Comparison of ENCODE assay signal across 16 cellular contexts in the genomic region with DNA sequence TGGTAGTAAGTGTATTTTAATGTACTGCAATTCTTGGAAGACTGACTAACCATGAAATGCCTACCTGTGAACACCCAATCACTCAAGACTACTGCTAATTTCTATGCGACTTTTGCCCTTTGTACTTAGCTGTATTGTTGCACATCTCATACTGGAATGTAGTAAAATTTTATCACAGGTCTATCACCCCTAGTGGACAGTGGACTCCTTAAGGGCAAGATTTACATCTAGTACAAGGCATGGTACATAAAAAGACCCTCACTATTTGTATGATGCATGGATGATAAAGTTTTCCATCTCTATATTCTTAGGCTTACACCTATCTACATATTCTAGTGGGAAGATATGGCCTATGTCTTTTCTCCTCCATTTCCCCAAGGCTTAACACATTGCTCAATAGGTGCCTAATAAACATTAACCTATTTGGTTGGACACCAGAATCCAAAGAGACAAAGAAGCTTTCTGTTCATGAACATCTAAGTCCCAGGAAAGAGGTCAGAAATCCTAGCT. TPM values are rescaled to one million over a fixed set of nuclear protein-coding genes. Genes with fewer than 3 reads are reported as not detected.
A peak's percentile ranks its signal among the peaks of the same experiment; 100 is the strongest.
DNase-seq lines count a peak whose midpoint lies in the region; ATAC-seq and TF ChIP-seq lines count a peak whose summit lies in the region.
"Had no signal": no experiment of that assay in that cellular context is flagged by ENCODE, and none has a peak within 500 bp of the region (broad histone marks: within the 10 kb centered on the region; RNA-seq: fewer than 3 reads in every experiment).

No MANE protein-coding gene starts in this region.

- H3K27ac Mint-ChIP-seq in progenitor cell of endocrine pancreas = no peak overlapping the region
- H3K27ac Mint-ChIP-seq in GM23338 = no peak overlapping the region
- no peak overlapping the region for H3K27ac Mint-ChIP-seq in activated T-cell treated with anti-CD3 and anti-CD28 coated beads, Interleukin-2, amount 50 U/mL, for 72 hours
- H3K27ac Mint-ChIP-seq: activated B cell treated with CpG ODN at 0.5 μM for 24 hours; natural killer cell treated with Interleukin-12 subunit alpha and Interleukin-12 subunit beta and Interleukin-15 and Interleukin-18, amount 100 ng/mL, for 72 hours had no signal

- H3K9me3 Mint-ChIP-seq in progenitor cell of endocrine pancreas (ENCODE audit: low read depth) (no peaks in the 10 kb centered on the region), GM23338 (no peaks in the 10 kb centered on the region)
- peaks cover 0 to 3% of the 10 kb centered on the region in 2 donors for H3K9me3 Mint-ChIP-seq in activated T-cell treated with anti-CD3 and anti-CD28 coated beads, Interleukin-2, amount 50 U/mL, for 72 hours
- H3K9me3 Mint-ChIP-seq: activated B cell treated with CpG ODN at 0.5 μM for 24 hours; natural killer cell treated with Interleukin-12 subunit alpha and Interleukin-12 subunit beta and Interleukin-15 and Interleukin-18, amount 100 ng/mL, for 72 hours had no signal

- H3K4me3 ChIP-seq in AG10803 (ENCODE audit: low read length) = no peak overlapping the region
- no peak overlapping the region for H3K4me3 ChIP-seq in OCI-LY1 (ENCODE audit: low read depth, low read length, poor library complexity, severe bottlenecking)
- H3K4me3 ChIP-seq in epithelial cell of proximal tubule (ENCODE audit: low read depth, low read length) = no peak overlapping the region
- H3K4me3 ChIP-seq in GM23338 = no peak overlapping the region
- H3K4me3 ChIP-seq: left lung, spleen, tibial nerve had no signal

- H3K36me3 ChIP-seq in OCI-LY1 (ENCODE audit: insufficient read depth, low read length) = peaks cover 73% of the 10 kb centered on the region
- H3K36me3 ChIP-seq in GM23338 (ENCODE audit: insufficient read depth) = 0 out of 2 replicates have a peak, but pooled peaks cover 8% of the 10 kb centered on the region

- H3F3A ChIP-seq in OCI-LY1 (ENCODE audit: insufficient read depth, low read length) (no peaks in the 10 kb centered on the region), GM23338 (replicated peaks; ENCODE audit: low read depth) (no peaks in the 10 kb centered on the region)

- ATAC-seq in HG03280 (IDR thresholded peaks at IDR 0.05; ENCODE audit: unreplicated experiment) (no peak), GM23338 (no peak)
- no peak for ATAC-seq in activated T-cell treated with anti-CD3 and anti-CD28 coated beads, Interleukin-2, amount 50 U/mL, for 72 hours (replicated peaks in 1 of 2)
- ATAC-seq: natural killer cell treated with Interleukin-12 subunit alpha and Interleukin-12 subunit beta and Interleukin-15 and Interleukin-18, amount 100 ng/mL, for 72 hours had no signal

- H3K9me2 ChIP-seq in OCI-LY1 (ENCODE audit: low read depth, low read length) = no peaks in the 10 kb centered on the region
- no peaks in the 10 kb centered on the region for H3K9me2 ChIP-seq in GM23338 (ENCODE audit: insufficient read depth)

- no peaks in the 10 kb centered on the region for H3K27me3 Mint-ChIP-seq in progenitor cell of endocrine pancreas
- no peaks in the 10 kb centered on the region for H3K27me3 Mint-ChIP-seq in GM23338 (ENCODE audit: insufficient read depth, low read depth, poor library complexity)
- no peaks in the 10 kb centered on the region for H3K27me3 Mint-ChIP-seq in activated T-cell treated with anti-CD3 and anti-CD28 coated beads, Interleukin-2, amount 50 U/mL, for 72 hours (ENCODE audit: low read depth)
- H3K27me3 Mint-ChIP-seq: activated B cell treated with CpG ODN at 0.5 μM for 24 hours; natural killer cell treated with Interleukin-12 subunit alpha and Interleukin-12 subunit beta and Interleukin-15 and Interleukin-18, amount 100 ng/mL, for 72 hours had no signal

- no peak overlapping the region for H3K9ac ChIP-seq in OCI-LY1 (ENCODE audit: low read length)

- peak; percentile 31 for TF ChIP-seq CTCF in AG10803 (conservative IDR thresholded peaks at IDR 0.05; ENCODE audit: low read length)
- peak; percentile 18; the same call in 1 of the 2 replicates for TF ChIP-seq CTCF in OCI-LY1 (IDR thresholded peaks at IDR 0.05; ENCODE audit: low read length)
- TF ChIP-seq CTCF in epithelial cell of proximal tubule (conservative IDR thresholded peaks at IDR 0.05; ENCODE audit: low read depth, low read length) = peak; percentile 49
- TF ChIP-seq CTCF in progenitor cell of endocrine pancreas (IDR thresholded peaks at IDR 0.05; ENCODE audit: unreplicated experiment) = peak; percentile 21
- 0 out of 4 replicates have a peak, but pooled peaks of 1 of the 2 experiments have one; percentile 23 for TF ChIP-seq CTCF in GM23338 (conservative IDR thresholded peaks at IDR 0.05; ENCODE audit: low read depth in 2 of 2)

- H3K27ac ChIP-seq in OCI-LY1 (ENCODE audit: low read depth, low read length, poor library complexity, severe bottlenecking) (no peak overlapping the region), GM23338 (ENCODE audit: low read depth) (no peak overlapping the region)
- H3K27ac ChIP-seq: spleen had no signal

- H3K4me1 Mint-ChIP-seq in progenitor cell of endocrine pancreas (ENCODE audit: low read depth) = peaks cover 3% of the 10 kb centered on the region
- no peaks in the 10 kb centered on the region for H3K4me1 Mint-ChIP-seq in GM23338
- no peaks in the 10 kb centered on the region for H3K4me1 Mint-ChIP-seq in activated T-cell treated with anti-CD3 and anti-CD28 coated beads, Interleukin-2, amount 50 U/mL, for 72 hours (ENCODE audit: low read depth)
- H3K4me1 Mint-ChIP-seq: activated B cell treated with CpG ODN at 0.5 μM for 24 hours had no signal

- H3K4me3 Mint-ChIP-seq in progenitor cell of endocrine pancreas (ENCODE audit: low read depth) = no peak overlapping the region
- H3K4me3 Mint-ChIP-seq in GM23338 = no peak overlapping the region
- no peak overlapping the region for H3K4me3 Mint-ChIP-seq in activated T-cell treated with anti-CD3 and anti-CD28 coated beads, Interleukin-2, amount 50 U/mL, for 72 hours
- H3K4me3 Mint-ChIP-seq: activated B cell treated with CpG ODN at 0.5 μM for 24 hours; natural killer cell treated with Interleukin-12 subunit alpha and Interleukin-12 subunit beta and Interleukin-15 and Interleukin-18, amount 100 ng/mL, for 72 hours had no signal

- no peaks in the 10 kb centered on the region for H3K27me3 ChIP-seq in OCI-LY1 (ENCODE audit: insufficient read depth, low read length)
- no peaks in the 10 kb centered on the region for H3K27me3 ChIP-seq in GM23338 (ENCODE audit: insufficient read depth)
- H3K27me3 ChIP-seq: left lung, spleen, tibial nerve had no signal

- H3K4me1 ChIP-seq in OCI-LY1 (ENCODE audit: insufficient read depth, low read length, severe bottlenecking) = no peaks in the 10 kb centered on the region
- no peaks in the 10 kb centered on the region for H3K4me1 ChIP-seq in GM23338 (ENCODE audit: insufficient read depth)

- H3K36me3 Mint-ChIP-seq in progenitor cell of endocrine pancreas (ENCODE audit: insufficient read depth) (peaks cover 20% of the 10 kb centered on the region), GM23338 (ENCODE audit: low read depth) (peaks cover 11% of the 10 kb centered on the region; the same call in 2 of the 3 replicates)
- peaks cover 5 to 18% of the 10 kb centered on the region in 2 donors for H3K36me3 Mint-ChIP-seq in activated T-cell treated with anti-CD3 and anti-CD28 coated beads, Interleukin-2, amount 50 U/mL, for 72 hours (ENCODE audit: insufficient read depth in 2 of 2)

- H3K4me2 ChIP-seq in OCI-LY1 (ENCODE audit: low read length) = no peak overlapping the region
- no peak overlapping the region for H3K4me2 ChIP-seq in GM23338

- DNase-seq in AG10803 (ENCODE audit: low read depth) (no peak), epithelial cell of proximal tubule (ENCODE audit: low read depth) (no peak), progenitor cell of endocrine pancreas (ENCODE audit: low spot score, unreplicated experiment) (no peak), GM23338 (ENCODE audit: low spot score) (no peak), globus pallidus (ENCODE audit: low spot score) (no peak)
- no peak for DNase-seq in activated T-cell treated with anti-CD3 and anti-CD28 coated beads, Interleukin-2, amount 50 U/mL, for 72 hours
- DNase-seq: activated B cell treated with CpG ODN at 0.5 μM for 24 hours; AML-193; effector CD8-positive, alpha-beta T cell; NCI-H2227 treated with DMSO at 0.1 percent for 48 hours; spleen had no signal

- H3K9me3 ChIP-seq in OCI-LY1 (ENCODE audit: low read length) = no peaks in the 10 kb centered on the region
- H3K9me3 ChIP-seq: left lung, spleen, tibial nerve had no signal

- H4K20me1 ChIP-seq in OCI-LY1 (ENCODE audit: insufficient read depth, low read length) = no peaks in the 10 kb centered on the region
- H4K20me1 ChIP-seq in GM23338 (replicated peaks; ENCODE audit: insufficient read depth) = 0 out of 2 replicates have a peak, but pooled peaks cover 6% of the 10 kb centered on the region

- H2AFZ ChIP-seq in OCI-LY1 (ENCODE audit: low read length) (no peak overlapping the region), GM23338 (no peak overlapping the region)

- H3K79me2 ChIP-seq in OCI-LY1 (ENCODE audit: insufficient read depth, low read length) (no peaks in the 10 kb centered on the region), GM23338 (replicated peaks; ENCODE audit: insufficient read depth) (no peaks in the 10 kb centered on the region)

TF ChIP-seq in GM23338, 12 proteins besides CTCF, POLR2A, EP300 and RAD21 (continues in another document):
- no peak for TF ChIP-seq ZNF331 (CRISPR knock-in tag; IDR thresholded peaks at IDR 0.05; ENCODE audit: low read depth)
- no peak for TF ChIP-seq POLR2AphosphoS5 (IDR thresholded peaks at IDR 0.05; ENCODE audit: low read depth)
- no peak for TF ChIP-seq CREB1 (CRISPR knock-in tag; IDR thresholded peaks at IDR 0.05; ENCODE audit: low read depth)
- TF ChIP-seq NANOG (IDR thresholded peaks at IDR 0.05; ENCODE audit: borderline replicate concordance) = no peak

RNA-seq across cellular contexts. Expression of a gene that starts 26.1 kb away (rescaled TPM):
- total RNA-seq in epithelial cell of proximal tubule (22.4 and 30.6 TPM in 2 replicates), progenitor cell of endocrine pancreas (32.4 and 34.8 TPM in 2 replicates)
- 24.2 and 28.9 TPM in 2 replicates for total RNA-seq in GM23338 (2014; rRNA removed; shearing (Covaris generic))
- polyA plus RNA-seq in GM23338 (2016; fragmentation: Nextera tagmentation; extraction: Ambion mirVana) = 27.9 and 33.6 TPM in 2 replicates
- 10 to 100 TPM; 40.8 to 43.1 TPM for total RNA-seq in activated T-cell treated with anti-CD3 and anti-CD28 coated beads, Interleukin-2, amount 50 U/mL, for 72 hours

RNA-seq across cellular contexts. Expression of a gene that starts 59.3 kb away (rescaled TPM):
- total RNA-seq in epithelial cell of proximal tubule (0.07 TPM in 1 of 2 replicates, not detected in the other), progenitor cell of endocrine pancreas (0.50 and 0.64 TPM in 2 replicates)
- total RNA-seq in GM23338 (2014; rRNA removed; shearing (Covaris generic)) = 0.07 and 0.43 TPM in 2 replicates
- polyA plus RNA-seq in GM23338 (2016; fragmentation: Nextera tagmentation; extraction: Ambion mirVana) = 0.03 and 0.13 TPM in 2 replicates
- under 1 TPM; 0.25 to 0.70 TPM for total RNA-seq in activated T-cell treated with anti-CD3 and anti-CD28 coated beads, Interleukin-2, amount 50 U/mL, for 72 hours
